In the genomic region with DNA sequence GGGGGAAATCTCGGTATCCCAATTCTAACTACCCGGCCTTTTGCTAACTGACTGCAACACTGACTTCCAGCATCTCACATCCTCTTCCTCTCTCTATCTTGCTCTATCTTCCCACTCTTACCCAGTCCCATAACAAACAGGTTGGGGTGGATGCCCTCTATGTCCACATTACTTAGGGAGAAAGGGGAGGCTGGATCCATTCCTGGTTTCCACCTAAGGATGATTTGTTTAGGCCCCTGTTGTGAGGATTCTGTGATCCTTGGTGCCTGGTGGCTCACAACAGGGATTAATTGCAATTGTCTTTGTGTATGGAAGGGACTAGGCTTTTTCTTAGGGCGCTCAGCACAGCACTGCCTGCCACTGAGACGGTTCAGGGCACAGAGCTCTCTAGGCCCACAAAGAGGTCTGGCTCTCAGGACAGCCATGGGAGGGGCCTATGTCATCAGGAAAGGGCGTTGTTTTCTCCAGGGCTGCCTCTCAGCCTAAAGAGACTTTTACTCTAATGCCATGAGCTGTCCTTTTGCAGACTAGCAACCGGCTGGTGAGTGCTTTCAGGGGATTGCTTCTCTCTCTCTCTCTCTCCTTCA, we compare ENCODE assay signal across 18 cellular contexts.
DNase-seq lines count a peak whose midpoint lies in the region; ATAC-seq, FAIRE-seq and TF ChIP-seq lines count a peak whose summit lies in the region.
"Had no signal": no experiment of that assay in that cellular context is flagged by ENCODE, and none has a peak within 500 bp of the region (broad histone marks: within the 10 kb centered on the region; RNA-seq: fewer than 3 reads in every experiment).

No MANE protein-coding gene starts in this region.

- no peak overlapping the region for H3K9ac ChIP-seq in GM12878 (ENCODE audit: control insufficient read depth, insufficient read depth, low read length)

- peaks cover 26% of the 10 kb centered on the region for H3K27me3 Mint-ChIP-seq in stimulated activated naive CD8-positive, alpha-beta T cell treated with anti-CD3 and anti-CD28 coated beads, Interleukin-15, amount 100 ng/mL, for 72 hours

- peak; percentile 25; the same call in 1 of the 3 replicates for ATAC-seq in GM12878
- ATAC-seq in mucosa of descending colon = peak; percentile 39
- no peak for ATAC-seq in GM19023 (IDR thresholded peaks at IDR 0.05; ENCODE audit: unreplicated experiment)
- no peak for ATAC-seq in stimulated activated naive CD8-positive, alpha-beta T cell treated with anti-CD3 and anti-CD28 coated beads, Interleukin-15, amount 100 ng/mL, for 72 hours
- ATAC-seq in GM21576 (IDR thresholded peaks at IDR 0.05; ENCODE audit: unreplicated experiment) = no peak
- ATAC-seq: PC-3 had no signal

- TF ChIP-seq CTCF in GM12878 (IDR thresholded peaks at IDR 0.05 in 2 of 3, conservative IDR thresholded peaks at IDR 0.05 in 1 of 3; ENCODE audit: control insufficient read depth in 2 of 3, extremely low read depth in 1 of 3, insufficient read depth in 1 of 3, low read depth in 3 of 3, low read length in 3 of 3) = no peak
- no peak for TF ChIP-seq CTCF in mucosa of descending colon (IDR thresholded peaks at IDR 0.05)

- no peak overlapping the region for H2AFZ ChIP-seq in GM12878 (ENCODE audit: control insufficient read depth, low read depth, low read length)

- RAD21 ChIA-PET in GM12878 (lab: Charles Lee; ENCODE audit: unreplicated experiment) = no interaction called here

- H3K27me3 ChIP-seq in GM12878 (replicated peaks in 1 of 2; ENCODE audit: control insufficient read depth in 2 of 2, insufficient read depth in 2 of 2, low read length in 1 of 2) = 0 out of 4 replicates have a peak, but pooled peaks cover 0 to 2% of the 10 kb centered on the region in 2 experiments
- H3K27me3 ChIP-seq: brain microvascular endothelial cell had no signal

- CTCF ChIA-PET in GM12878 (lab: Yijun Ruan, JAX) = no interaction called here

- in situ Hi-C loops in GM12878 (cut with MboI) = no loop called here

- no peak overlapping the region for H3K4me3 ChIP-seq in GM12878
- H3K4me3 ChIP-seq in mucosa of descending colon = no peak overlapping the region
- H3K4me3 ChIP-seq: thoracic aorta had no signal

- H3K9me3 ChIP-seq in GM12878 (replicated peaks; ENCODE audit: control insufficient read depth, insufficient read depth, low read length) = no peaks in the 10 kb centered on the region
- no peaks in the 10 kb centered on the region for H3K9me3 ChIP-seq in mucosa of descending colon
- H3K9me3 ChIP-seq: thoracic aorta had no signal

- H3K79me2 ChIP-seq in GM12878 (ENCODE audit: control insufficient read depth, insufficient read depth, low read length) = no peaks in the 10 kb centered on the region

- BruUV-seq in GM12878 (replicated peaks; lab: Mats Ljungman, UMichigan) = no TSS peak

- H3K4me3 Mint-ChIP-seq in stimulated activated naive CD8-positive, alpha-beta T cell treated with anti-CD3 and anti-CD28 coated beads, Interleukin-15, amount 100 ng/mL, for 72 hours = no peak overlapping the region
- H3K4me3 Mint-ChIP-seq: HFFc6 had no signal

- no peak for FAIRE-seq in GM12878 (lab: Jason Lieb, UNC)

- no peak for TF ChIP-seq EP300 in GM12878 (IDR thresholded peaks at IDR 0.05; ENCODE audit: borderline replicate concordance in 1 of 2, control insufficient read depth in 1 of 2, low read depth in 2 of 2, low read length in 2 of 2)

- no peak for TF ChIP-seq RAD21 in GM12878 (IDR thresholded peaks at IDR 0.05; ENCODE audit: insufficient read depth, low read depth, low read length)

- H3K4me1 ChIP-seq in GM12878 (ENCODE audit: control insufficient read depth, insufficient read depth, low read length) (no peaks in the 10 kb centered on the region), mucosa of descending colon (ENCODE audit: low read depth) (no peaks in the 10 kb centered on the region)

- no peak overlapping the region for H3K27ac ChIP-seq in GM12878 (ENCODE audit: control insufficient read depth, insufficient read depth)
- H3K27ac ChIP-seq: brain microvascular endothelial cell, HL-60, thoracic aorta had no signal

- SMC1A ChIA-PET in GM12878 (lab: Charles Lee; ENCODE audit: uncharacterized antibody, unreplicated experiment) = no interaction called here

- no peak overlapping the region for H3K27ac Mint-ChIP-seq in stimulated activated naive CD8-positive, alpha-beta T cell treated with anti-CD3 and anti-CD28 coated beads, Interleukin-15, amount 100 ng/mL, for 72 hours
- H3K27ac Mint-ChIP-seq: HFFc6, progenitor cell of endocrine pancreas had no signal

- H3K36me3 ChIP-seq in GM12878 (ENCODE audit: control insufficient read depth in 2 of 2, insufficient read depth in 2 of 2, low read length in 1 of 2) (no peaks in the 10 kb centered on the region), mucosa of descending colon (ENCODE audit: low read depth) (no peaks in the 10 kb centered on the region)
- H3K36me3 ChIP-seq: brain microvascular endothelial cell, thoracic aorta had no signal

- H3K9me3 Mint-ChIP-seq in stimulated activated naive CD8-positive, alpha-beta T cell treated with anti-CD3 and anti-CD28 coated beads, Interleukin-15, amount 100 ng/mL, for 72 hours = no peaks in the 10 kb centered on the region
- H3K9me3 Mint-ChIP-seq: HFFc6 had no signal

- DNase-seq in DMS153 treated with DMSO at 0.1 percent for 48 hours (lab: John Stamatoyannopoulos, UW; ENCODE audit: unreplicated experiment) = peak; percentile 13
- DNase-seq in NCI-H187 treated with DMSO at 0.1 percent for 48 hours (lab: John Stamatoyannopoulos, UW) = peak; percentile 37
- DNase-seq in GM12878 (ENCODE audit: low read depth, low spot score) = no peak
- no peak for DNase-seq in mucosa of descending colon
- DNase-seq in stimulated activated naive CD8-positive, alpha-beta T cell treated with anti-CD3 and anti-CD28 coated beads, Interleukin-15, amount 100 ng/mL, for 72 hours = no peak
- DNase-seq in activated effector memory CD4-positive, alpha-beta T cell treated with anti-CD3 and anti-CD28 coated beads, Interleukin-2, amount 50 U/mL, for 16 hours = no peak
- DNase-seq: activated naive CD4-positive, alpha-beta T cell treated with Interleukin-2 at 50 U/mL for 16 hours; brain microvascular endothelial cell; effector memory CD4-positive, alpha-beta T cell; HFFc6; Kasumi-1; NCI-H2029 treated with DMSO at 0.1 percent for 48 hours; PC-3 had no signal

- 29% methylated on average over 6 of the region's 6 CpGs for WGBS in GM12878 (ENCODE audit: insufficient coverage, insufficient replicate concordance, low lambda C conversion rate, missing lambda C conversion rate)

- TF ChIP-seq POLR2A in GM12878 (IDR thresholded peaks at IDR 0.05; ENCODE audit: low read depth, low read length) = no peak

- H3K4me1 Mint-ChIP-seq in stimulated activated naive CD8-positive, alpha-beta T cell treated with anti-CD3 and anti-CD28 coated beads, Interleukin-15, amount 100 ng/mL, for 72 hours = peaks cover 6% of the 10 kb centered on the region

- H4K20me1 ChIP-seq in GM12878 (ENCODE audit: control insufficient read depth, insufficient read depth) = no peaks in the 10 kb centered on the region

- intact Hi-C loops in GM12878 (cut with micrococcal nuclease; ENCODE audit: unreplicated experiment) = no loop called here
- intact Hi-C loops in mucosa of descending colon (cut with DNase I, micrococcal nuclease) = no loop called here

- no peak overlapping the region for H3K4me2 ChIP-seq in GM12878 (ENCODE audit: control insufficient read depth, insufficient read depth)

- POLR2A ChIA-PET in GM12878 (lab: Charles Lee) = no interaction called here

TF ChIP-seq in GM12878, 131 proteins besides CTCF, POLR2A, EP300 and RAD21:
- TF ChIP-seq, protein P1, sequence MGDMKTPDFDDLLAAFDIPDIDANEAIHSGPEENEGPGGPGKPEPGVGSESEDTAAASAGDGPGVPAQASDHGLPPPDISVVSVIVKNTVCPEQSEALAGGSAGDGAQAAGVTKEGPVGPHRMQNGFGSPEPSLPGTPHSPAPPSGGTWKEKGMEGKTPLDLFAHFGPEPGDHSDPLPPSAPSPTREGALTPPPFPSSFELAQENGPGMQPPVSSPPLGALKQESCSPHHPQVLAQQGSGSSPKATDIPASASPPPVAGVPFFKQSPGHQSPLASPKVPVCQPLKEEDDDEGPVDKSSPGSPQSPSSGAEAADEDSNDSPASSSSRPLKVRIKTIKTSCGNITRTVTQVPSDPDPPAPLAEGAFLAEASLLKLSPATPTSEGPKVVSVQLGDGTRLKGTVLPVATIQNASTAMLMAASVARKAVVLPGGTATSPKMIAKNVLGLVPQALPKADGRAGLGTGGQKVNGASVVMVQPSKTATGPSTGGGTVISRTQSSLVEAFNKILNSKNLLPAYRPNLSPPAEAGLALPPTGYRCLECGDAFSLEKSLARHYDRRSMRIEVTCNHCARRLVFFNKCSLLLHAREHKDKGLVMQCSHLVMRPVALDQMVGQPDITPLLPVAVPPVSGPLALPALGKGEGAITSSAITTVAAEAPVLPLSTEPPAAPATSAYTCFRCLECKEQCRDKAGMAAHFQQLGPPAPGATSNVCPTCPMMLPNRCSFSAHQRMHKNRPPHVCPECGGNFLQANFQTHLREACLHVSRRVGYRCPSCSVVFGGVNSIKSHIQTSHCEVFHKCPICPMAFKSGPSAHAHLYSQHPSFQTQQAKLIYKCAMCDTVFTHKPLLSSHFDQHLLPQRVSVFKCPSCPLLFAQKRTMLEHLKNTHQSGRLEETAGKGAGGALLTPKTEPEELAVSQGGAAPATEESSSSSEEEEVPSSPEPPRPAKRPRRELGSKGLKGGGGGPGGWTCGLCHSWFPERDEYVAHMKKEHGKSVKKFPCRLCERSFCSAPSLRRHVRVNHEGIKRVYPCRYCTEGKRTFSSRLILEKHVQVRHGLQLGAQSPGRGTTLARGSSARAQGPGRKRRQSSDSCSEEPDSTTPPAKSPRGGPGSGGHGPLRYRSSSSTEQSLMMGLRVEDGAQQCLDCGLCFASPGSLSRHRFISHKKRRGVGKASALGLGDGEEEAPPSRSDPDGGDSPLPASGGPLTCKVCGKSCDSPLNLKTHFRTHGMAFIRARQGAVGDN (IDR thresholded peaks at IDR 0.05) = no peak
- TF ChIP-seq, protein P2, sequence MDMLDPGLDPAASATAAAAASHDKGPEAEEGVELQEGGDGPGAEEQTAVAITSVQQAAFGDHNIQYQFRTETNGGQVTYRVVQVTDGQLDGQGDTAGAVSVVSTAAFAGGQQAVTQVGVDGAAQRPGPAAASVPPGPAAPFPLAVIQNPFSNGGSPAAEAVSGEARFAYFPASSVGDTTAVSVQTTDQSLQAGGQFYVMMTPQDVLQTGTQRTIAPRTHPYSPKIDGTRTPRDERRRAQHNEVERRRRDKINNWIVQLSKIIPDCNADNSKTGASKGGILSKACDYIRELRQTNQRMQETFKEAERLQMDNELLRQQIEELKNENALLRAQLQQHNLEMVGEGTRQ (IDR thresholded peaks at IDR 0.05; ENCODE audit: borderline replicate concordance, low read depth, low read length) = no peak
- no peak for TF ChIP-seq NR2F1 (conservative IDR thresholded peaks at IDR 0.05)
- TF ChIP-seq POLR2AphosphoS5 (IDR thresholded peaks at IDR 0.05; ENCODE audit: low read length) = no peak
- TF ChIP-seq PML (IDR thresholded peaks at IDR 0.05; ENCODE audit: low read length) = no peak
- TF ChIP-seq ESRRA (IDR thresholded peaks at IDR 0.05; ENCODE audit: low read length) = no peak

Comparison
In these comparisons a context has a peak if more than half of its experiments do, and no peak if none do; other contexts are left out.
1. DNase-seq: peak in DMS153 treated with DMSO at 0.1 percent for 48 hours (single experiment) and NCI-H187 treated with DMSO at 0.1 percent for 48 hours (single experiment); none in GM12878 (single experiment), mucosa of descending colon (0 of 3), stimulated activated naive CD8-positive, alpha-beta T cell treated with anti-CD3 and anti-CD28 coated beads, Interleukin-15, amount 100 ng/mL, for 72 hours (0 of 2) and activated effector memory CD4-positive, alpha-beta T cell treated with anti-CD3 and anti-CD28 coated beads, Interleukin-2, amount 50 U/mL, for 16 hours (single experiment).
2. ATAC-seq: peak in GM12878 (single experiment) and mucosa of descending colon (single experiment); none in GM19023 (single experiment), stimulated activated naive CD8-positive, alpha-beta T cell treated with anti-CD3 and anti-CD28 coated beads, Interleukin-15, amount 100 ng/mL, for 72 hours (single experiment) and GM21576 (single experiment).